In genomic region chr1:93617670-93618488, GRCh38 we compare ENCODE assay signal across 1 cellular context.
A peak's percentile ranks its signal among the peaks of the same experiment; 100 is the strongest.
TF ChIP-seq lines count a peak whose summit lies in the region.

No MANE protein-coding gene starts in this region.

TF ChIP-seq in HepG2, 621 proteins besides CTCF, POLR2A, EP300 and RAD21 (continued from another document and continues in another):
- TF ChIP-seq CHD4 (IDR thresholded peaks at IDR 0.05; ENCODE audit: borderline replicate concordance, low read length) = 0 out of 2 replicates have a peak, but pooled peaks have one; percentile 66
- no peak for TF ChIP-seq ZNF776 (CRISPR knock-in tag; IDR thresholded peaks at IDR 0.05)
- no peak for TF ChIP-seq ZNF792 (CRISPR knock-in tag; IDR thresholded peaks at IDR 0.05)
- TF ChIP-seq ZNF446 (CRISPR knock-in tag; IDR thresholded peaks at IDR 0.05) = peak; percentile 66; the same call in 1 of the 2 replicates
- TF ChIP-seq TCF12 (IDR thresholded peaks at IDR 0.05) = no peak
- TF ChIP-seq TCF12 (CRISPR knock-in tag; IDR thresholded peaks at IDR 0.05) = peak; percentile 54; the same call in 1 of the 2 replicates
- peak; percentile 14; the same call in 1 of the 2 replicates for TF ChIP-seq ZZZ3 (CRISPR knock-in tag; IDR thresholded peaks at IDR 0.05; ENCODE audit: borderline replicate concordance)
- no peak for TF ChIP-seq ATF5 (CRISPR knock-in tag; IDR thresholded peaks at IDR 0.05; ENCODE audit: low read depth)
- TF ChIP-seq SOX6 (IDR thresholded peaks at IDR 0.05) = no peak
- TF ChIP-seq SOX6 (CRISPR knock-in tag; IDR thresholded peaks at IDR 0.05) = peak; percentile 95
- peak; percentile 65; the same call in 1 of the 2 replicates for TF ChIP-seq MIER2 (CRISPR knock-in tag; IDR thresholded peaks at IDR 0.05)
- TF ChIP-seq ZNF44 (CRISPR knock-in tag; IDR thresholded peaks at IDR 0.05) = no peak
- no peak; the same call in 1 of the 2 replicates for TF ChIP-seq HMGXB3 (CRISPR knock-in tag; IDR thresholded peaks at IDR 0.05; ENCODE audit: borderline replicate concordance)
- TF ChIP-seq ZNF572 (CRISPR knock-in tag; IDR thresholded peaks at IDR 0.05) = no peak
- TF ChIP-seq TARDBP (CRISPR knock-in tag; IDR thresholded peaks at IDR 0.05) = 0 out of 2 replicates have a peak, but pooled peaks have one; percentile 29
- TF ChIP-seq MAX (IDR thresholded peaks at IDR 0.05) = peak; percentile 39; the same call in 1 of the 2 replicates
- no peak for TF ChIP-seq DBP (CRISPR knock-in tag; IDR thresholded peaks at IDR 0.05; ENCODE audit: not compliant biosample characterization)
- no peak for TF ChIP-seq IKZF4 (CRISPR knock-in tag; IDR thresholded peaks at IDR 0.05; ENCODE audit: borderline replicate concordance, low read depth, not compliant biosample characterization)
- TF ChIP-seq ZFP90 (CRISPR knock-in tag; IDR thresholded peaks at IDR 0.05; ENCODE audit: borderline replicate concordance) = 0 out of 2 replicates have a peak, but pooled peaks have one; percentile 62
- peak; percentile 56; the same call in 1 of the 2 replicates for TF ChIP-seq ZNF546 (CRISPR knock-in tag; conservative IDR thresholded peaks at IDR 0.05)
- no peak for TF ChIP-seq RBM39 (IDR thresholded peaks at IDR 0.05; ENCODE audit: low read depth, low read length, poor library complexity, severe bottlenecking)
- peak; percentile 95 for TF ChIP-seq FOXP4 (CRISPR knock-in tag; IDR thresholded peaks at IDR 0.05)
- peak; percentile 75; the same call in 1 of the 2 replicates for TF ChIP-seq HMG20A (CRISPR knock-in tag; IDR thresholded peaks at IDR 0.05; ENCODE audit: borderline replicate concordance)
- no peak for TF ChIP-seq ZNF790 (CRISPR knock-in tag; IDR thresholded peaks at IDR 0.05; ENCODE audit: borderline replicate concordance)
- no peak; the same call in 1 of the 2 replicates for TF ChIP-seq BHLHE40 (IDR thresholded peaks at IDR 0.05; ENCODE audit: low read length)
- 0 out of 2 replicates have a peak, but pooled peaks have one; percentile 42 for TF ChIP-seq SIN3A (IDR thresholded peaks at IDR 0.05; ENCODE audit: borderline replicate concordance, low read depth, low read length)
- 0 out of 2 replicates have a peak, but pooled peaks have one; percentile 56 for TF ChIP-seq ZNF770 (CRISPR knock-in tag; IDR thresholded peaks at IDR 0.05)
- TF ChIP-seq UBTF (CRISPR knock-in tag; IDR thresholded peaks at IDR 0.05) = peak; percentile 80
- TF ChIP-seq HOMEZ (CRISPR knock-in tag; IDR thresholded peaks at IDR 0.05; ENCODE audit: low read depth) = peak; percentile 69
- no peak for TF ChIP-seq ZNF672 (CRISPR knock-in tag; IDR thresholded peaks at IDR 0.05)
- peak; percentile 56; the same call in 1 of the 2 replicates for TF ChIP-seq ZGPAT (CRISPR knock-in tag; IDR thresholded peaks at IDR 0.05)
- no peak for TF ChIP-seq CBX2 (IDR thresholded peaks at IDR 0.05; ENCODE audit: low read depth, low read length)
- TF ChIP-seq CBX2 (CRISPR knock-in tag; IDR thresholded peaks at IDR 0.05; ENCODE audit: low read depth) = no peak
- peak; percentile 18 for TF ChIP-seq ZNF431 (CRISPR knock-in tag; IDR thresholded peaks at IDR 0.05; ENCODE audit: borderline replicate concordance, low read depth)
- TF ChIP-seq ZBTB1 (CRISPR knock-in tag; IDR thresholded peaks at IDR 0.05; ENCODE audit: borderline replicate concordance) = no peak
- peak; percentile 25; the same call in 1 of the 2 replicates for TF ChIP-seq ZBTB21 (CRISPR knock-in tag; IDR thresholded peaks at IDR 0.05)
- no peak for TF ChIP-seq ZNF616 (CRISPR knock-in tag; IDR thresholded peaks at IDR 0.05; ENCODE audit: low read depth)
- peak; percentile 93 for TF ChIP-seq SNAPC4 (CRISPR knock-in tag; IDR thresholded peaks at IDR 0.05)
